ENCODE assay signal across 9 cellular contexts in the genomic region with DNA sequence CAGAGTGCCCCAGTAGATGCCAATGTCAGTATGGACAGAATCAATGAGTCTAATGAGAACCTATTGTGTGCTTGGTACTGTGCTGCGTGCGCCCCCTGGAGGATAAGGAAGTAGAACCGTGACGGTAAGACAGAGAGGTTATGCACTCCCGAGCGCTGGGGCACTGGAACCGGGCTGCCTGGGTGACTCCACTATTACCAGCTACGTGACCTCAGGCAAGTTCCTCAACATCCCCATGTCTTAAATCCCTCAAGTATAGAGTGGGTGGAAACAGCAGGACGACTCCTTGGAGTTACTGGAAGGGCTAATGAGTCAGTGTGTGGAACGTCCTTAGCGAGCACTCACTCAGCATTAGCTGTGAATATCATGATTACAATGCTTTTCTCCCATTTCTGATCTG. TPM values are rescaled to one million over a fixed set of nuclear protein-coding genes. Genes with fewer than 3 reads are reported as not detected.
A peak's percentile ranks its signal among the peaks of the same experiment; 100 is the strongest.
DNase-seq lines count a peak whose midpoint lies in the region; TF ChIP-seq lines count a peak whose summit lies in the region.
"Had no signal": no experiment of that assay in that cellular context is flagged by ENCODE, and none has a peak within 500 bp of the region (broad histone marks: within the 10 kb centered on the region; RNA-seq: fewer than 3 reads in every experiment).

No MANE protein-coding gene starts in this region.

- H3K4me3 ChIP-seq in fibroblast of villous mesenchyme (ENCODE audit: low read depth, low read length) (no peak overlapping the region), ovary (no peak overlapping the region)
- H3K4me3 ChIP-seq: SK-N-MC had no signal

- WGBS in ovary, 3 donors = 23 to 25% (median 24%) methylated on average over 11 of the region's 11 CpGs

- DNase-seq in DMS53 treated with DMSO at 0.1 percent for 48 hours (lab: John Stamatoyannopoulos, UW; ENCODE audit: unreplicated experiment) = peak; percentile 21
- peak; percentile 16 for DNase-seq in H4 (ENCODE audit: low spot score)
- DNase-seq in NCI-H82 treated with DMSO at 0.1 percent for 48 hours (lab: John Stamatoyannopoulos, UW; ENCODE audit: unreplicated experiment) = peak; percentile 29
- DNase-seq in activated CD8-positive, alpha-beta memory T cell treated with anti-CD3 and anti-CD28 coated beads, Interleukin-2, amount 50 U/mL, for 24 hours (ENCODE audit: extremely low read depth) = peak; percentile 24
- peak; percentile 31 for DNase-seq in fibroblast of villous mesenchyme (ENCODE audit: low read depth)
- peak; percentile 40 for DNase-seq in stimulated activated CD4-positive, alpha-beta T cell treated with anti-CD3 and anti-CD28 coated beads, Interleukin-12 subunit alpha, Interleukin-12 subunit beta, amount 100 ng/mL, for 4 hours
- no peak for DNase-seq in NCI-H345 treated with DMSO at 0.1 percent for 48 hours (lab: John Stamatoyannopoulos, UW; ENCODE audit: unreplicated experiment)
- no peak for DNase-seq in ovary

- no peaks in the 10 kb centered on the region for H3K9me3 ChIP-seq in ovary

- H3K36me3 ChIP-seq in ovary = no peaks in the 10 kb centered on the region

- TF ChIP-seq CTCF in fibroblast of villous mesenchyme (IDR thresholded peaks at IDR 0.05; ENCODE audit: insufficient read depth, low read depth, low read length) (peak; percentile 59), ovary (IDR thresholded peaks at IDR 0.05) (no peak)

- no peaks in the 10 kb centered on the region for H3K4me1 ChIP-seq in ovary (ENCODE audit: insufficient read depth)

- H3K27me3 ChIP-seq in ovary = no peaks in the 10 kb centered on the region

- intact Hi-C loops in ovary (cut with DNase I) = no loop called here

- no peak for TF ChIP-seq POLR2A in ovary (IDR thresholded peaks at IDR 0.05)

- no peak overlapping the region for H3K27ac ChIP-seq in ovary
- H3K27ac ChIP-seq: SK-N-MC had no signal

- TF ChIP-seq EP300 in ovary (IDR thresholded peaks at IDR 0.05) = no peak

RNA-seq across cellular contexts. Expression of a gene that starts 16.2 kb away (rescaled TPM):
- 0.19 and 0.66 TPM in 2 replicates for total RNA-seq in H4 (2014; rRNA removed; shearing (Covaris generic))
- total RNA-seq in fibroblast of villous mesenchyme = not detected in 2 replicates
- total RNA-seq in ovary = 1 to 10 TPM in 1 of 7 donors, under 1 TPM in 3, not detected in 3; 0.20 to 4.0 (median 0.70) TPM
- under 1 TPM; 0.05 to 0.10 TPM for polyA plus RNA-seq in ovary

RNA-seq across cellular contexts. Expression of a gene that starts 34.5 kb away (rescaled TPM):
- total RNA-seq in H4 (2014; rRNA removed; shearing (Covaris generic)) = not detected in 2 replicates
- total RNA-seq in fibroblast of villous mesenchyme = under 0.01 TPM in 1 of 2 replicates, not detected in the other
- total RNA-seq in ovary = 1 to 10 TPM in 1 of 7 donors, under 1 TPM in 3, not detected in 3; 0.20 to 1.3 (median 0.35) TPM
- under 1 TPM in 1 of 2 donors, not detected in 1; 0.02 TPM for polyA plus RNA-seq in ovary

RNA-seq across cellular contexts. Expression of a gene that starts 53.3 kb away (rescaled TPM):
- 3.3 and 7.1 TPM in 2 replicates for total RNA-seq in H4 (2014; rRNA removed; shearing (Covaris generic))
- total RNA-seq in fibroblast of villous mesenchyme (2.2 and 2.6 TPM in 2 replicates), ovary (1 to 10 TPM; 3.7 to 9.9 (median 6.0) TPM)
- 1 to 10 TPM; 4.0 to 5.5 TPM for polyA plus RNA-seq in ovary

Comparison
In these comparisons a context has a peak if more than half of its experiments do, and no peak if none do; other contexts are left out.
1. DNase-seq: peak in DMS53 treated with DMSO at 0.1 percent for 48 hours (single experiment), H4 (single experiment), NCI-H82 treated with DMSO at 0.1 percent for 48 hours (single experiment), activated CD8-positive, alpha-beta memory T cell treated with anti-CD3 and anti-CD28 coated beads, Interleukin-2, amount 50 U/mL, for 24 hours (single experiment), fibroblast of villous mesenchyme (single experiment) and stimulated activated CD4-positive, alpha-beta T cell treated with anti-CD3 and anti-CD28 coated beads, Interleukin-12 subunit alpha, Interleukin-12 subunit beta, amount 100 ng/mL, for 4 hours (single experiment); none in NCI-H345 treated with DMSO at 0.1 percent for 48 hours (single experiment) and ovary (0 of 5).